Comparison of ENCODE assay signal across 10 cellular contexts in the genomic region with DNA sequence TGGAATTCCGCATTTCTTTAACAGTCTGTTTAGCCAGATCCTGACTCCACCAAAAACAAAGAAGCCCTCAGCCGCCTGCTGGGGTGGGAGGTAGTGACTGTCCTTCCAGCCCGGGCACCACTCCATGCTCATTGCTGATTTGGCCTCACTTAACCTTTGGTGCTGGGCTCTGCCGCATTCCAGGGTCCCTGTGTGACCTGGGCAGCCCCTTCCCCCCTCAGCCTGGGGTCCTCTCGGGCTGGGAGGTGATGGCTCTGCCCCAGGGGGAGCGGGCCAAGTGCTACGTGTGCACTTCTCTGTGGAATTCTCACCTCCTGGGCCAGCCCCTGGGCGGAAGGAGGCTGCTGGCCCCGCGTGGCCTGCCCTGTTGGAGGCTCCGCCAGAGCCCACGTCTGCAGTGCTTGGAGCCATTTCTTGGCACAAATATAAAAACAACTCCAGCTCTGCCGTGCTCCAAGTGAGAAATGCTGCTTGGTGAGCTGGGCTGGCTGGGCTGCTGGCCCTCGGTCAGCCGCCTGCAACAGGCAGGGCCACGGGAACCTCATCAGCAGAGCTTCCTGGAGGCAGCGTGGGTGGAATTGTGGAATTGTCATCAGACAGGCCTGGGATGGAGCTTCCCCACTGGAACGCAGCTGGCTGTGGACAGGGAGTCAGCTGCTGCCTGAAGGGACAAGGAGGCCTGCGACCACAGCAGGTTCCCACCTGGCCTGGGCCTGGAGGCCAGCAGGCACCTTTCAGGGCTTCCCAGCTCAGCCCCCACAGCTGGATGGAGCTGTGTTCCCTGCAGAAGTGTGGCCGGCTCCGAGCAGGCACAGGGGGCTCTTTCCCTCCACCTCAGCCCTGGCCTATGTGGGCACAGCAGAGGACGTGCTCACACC.
DNase-seq lines count a peak whose midpoint lies in the region; ATAC-seq and TF ChIP-seq lines count a peak whose summit lies in the region.
"Had no signal": no experiment of that assay in that cellular context is flagged by ENCODE, and none has a peak within 500 bp of the region (broad histone marks: within the 10 kb centered on the region; RNA-seq: fewer than 3 reads in every experiment).

No MANE protein-coding gene starts in this region.

- no peak for ATAC-seq in activated T-helper 17 cell treated with anti-CD3 and anti-CD28 coated beads, Interleukin-2, amount 50 U/mL, for 72 hours (replicated peaks)
- ATAC-seq: stimulated activated naive CD8-positive, alpha-beta T cell treated with anti-CD3 and anti-CD28 coated beads, Interleukin-15, amount 100 ng/mL, for 72 hours had no signal

- H3K27ac Mint-ChIP-seq in mesothelial cell of epicardium: peak overlapping the region; percentile 82
- no peak overlapping the region for H3K27ac Mint-ChIP-seq in activated T-helper 17 cell treated with anti-CD3 and anti-CD28 coated beads, Interleukin-2, amount 50 U/mL, for 72 hours
- H3K27ac Mint-ChIP-seq: stimulated activated naive CD8-positive, alpha-beta T cell treated with anti-CD3 and anti-CD28 coated beads, Interleukin-15, amount 100 ng/mL, for 72 hours had no signal

- DNase-seq in esophagus squamous epithelium (lab: John Stamatoyannopoulos, UW): no peak
- DNase-seq in mesothelial cell of epicardium (ENCODE audit: low spot score in 2 of 2, unreplicated experiment in 2 of 2): no peak
- DNase-seq in DMS153 (lab: John Stamatoyannopoulos, UW): no peak
- DNase-seq in RKO (ENCODE audit: low spot score): no peak
- no peak for DNase-seq in central memory CD4-positive, alpha-beta T cell
- DNase-seq: stimulated activated naive CD8-positive, alpha-beta T cell treated with anti-CD3 and anti-CD28 coated beads, Interleukin-15, amount 100 ng/mL, for 72 hours had no signal

- intact Hi-C loops in esophagus squamous epithelium (cut with DNase I): no loop called here

- H3K4me3 Mint-ChIP-seq in mesothelial cell of epicardium: no peak overlapping the region
- no peak overlapping the region for H3K4me3 Mint-ChIP-seq in activated T-helper 17 cell treated with anti-CD3 and anti-CD28 coated beads, Interleukin-2, amount 50 U/mL, for 72 hours
- H3K4me3 Mint-ChIP-seq: stimulated activated naive CD8-positive, alpha-beta T cell treated with anti-CD3 and anti-CD28 coated beads, Interleukin-15, amount 100 ng/mL, for 72 hours had no signal

- H3K9me3 Mint-ChIP-seq in mesothelial cell of epicardium: no peaks in the 10 kb centered on the region
- no peaks in the 10 kb centered on the region for H3K9me3 Mint-ChIP-seq in activated T-helper 17 cell treated with anti-CD3 and anti-CD28 coated beads, Interleukin-2, amount 50 U/mL, for 72 hours
- H3K9me3 Mint-ChIP-seq: stimulated activated naive CD8-positive, alpha-beta T cell treated with anti-CD3 and anti-CD28 coated beads, Interleukin-15, amount 100 ng/mL, for 72 hours had no signal

- H3K9ac ChIP-seq in HUES6 (ENCODE audit: low read length) (peak overlapping the region; percentile 21), subcutaneous abdominal adipose tissue (ENCODE audit: low read length in 5 of 5) (peak overlapping the region in 2 of 5 donors; percentile 41 to 52)
- H3K9ac ChIP-seq: parathyroid adenoma had no signal

- H3K27ac ChIP-seq in HUES6 (ENCODE audit: low read depth, low read length) (peak overlapping the region; percentile 29; the same call in 1 of the 2 replicates), esophagus squamous epithelium (peak overlapping the region; percentile 31 to 89 (median 65)), subcutaneous abdominal adipose tissue (ENCODE audit: low read depth, low read length) (peak overlapping the region; percentile 50)
- H3K27ac ChIP-seq: parathyroid adenoma had no signal

- no peaks in the 10 kb centered on the region for H3K36me3 Mint-ChIP-seq in mesothelial cell of epicardium
- H3K36me3 Mint-ChIP-seq in activated T-helper 17 cell treated with anti-CD3 and anti-CD28 coated beads, Interleukin-2, amount 50 U/mL, for 72 hours (ENCODE audit: low read depth): no peaks in the 10 kb centered on the region

- no peak for TF ChIP-seq CTCF in esophagus squamous epithelium (IDR thresholded peaks at IDR 0.05)
- no peak for TF ChIP-seq CTCF in mesothelial cell of epicardium (IDR thresholded peaks at IDR 0.05; ENCODE audit: unreplicated experiment)

- H3K4me1 ChIP-seq in HUES6 (ENCODE audit: control insufficient read depth, insufficient read depth, low read length) (peaks cover 26% of the 10 kb centered on the region), esophagus squamous epithelium (peaks cover 0 to 31% (median 25%) of the 10 kb centered on the region in 3 donors), subcutaneous abdominal adipose tissue (ENCODE audit: control insufficient read depth in 5 of 5, insufficient read depth in 5 of 5, low read length in 5 of 5) (peaks cover 16 to 62% (median 52%) of the 10 kb centered on the region in 5 donors)
- H3K4me1 ChIP-seq: parathyroid adenoma had no signal

- TF ChIP-seq POLR2A in esophagus squamous epithelium (IDR thresholded peaks at IDR 0.05): no peak

- H3K36me3 ChIP-seq in HUES6 (ENCODE audit: control insufficient read depth, insufficient read depth, low read length): no peaks in the 10 kb centered on the region
- H3K36me3 ChIP-seq in esophagus squamous epithelium: no peaks in the 10 kb centered on the region
- no peaks in the 10 kb centered on the region for H3K36me3 ChIP-seq in subcutaneous abdominal adipose tissue (ENCODE audit: control insufficient read depth in 5 of 5, insufficient read depth in 5 of 5, low read length in 5 of 5)

- peaks cover 29% of the 10 kb centered on the region for H3K4me1 Mint-ChIP-seq in mesothelial cell of epicardium
- no peaks in the 10 kb centered on the region for H3K4me1 Mint-ChIP-seq in activated T-helper 17 cell treated with anti-CD3 and anti-CD28 coated beads, Interleukin-2, amount 50 U/mL, for 72 hours
- H3K4me1 Mint-ChIP-seq: stimulated activated naive CD8-positive, alpha-beta T cell treated with anti-CD3 and anti-CD28 coated beads, Interleukin-15, amount 100 ng/mL, for 72 hours had no signal

- H3K4me3 ChIP-seq in HUES6 (ENCODE audit: low read depth, low read length) (no peak overlapping the region), esophagus squamous epithelium (peak overlapping the region in 1 of 4 donors; percentile 15), subcutaneous abdominal adipose tissue (ENCODE audit: low read depth in 1 of 5, low read length in 5 of 5) (no peak overlapping the region)

- H3K27me3 Mint-ChIP-seq in mesothelial cell of epicardium (ENCODE audit: low read depth): no peaks in the 10 kb centered on the region
- no peaks in the 10 kb centered on the region for H3K27me3 Mint-ChIP-seq in activated T-helper 17 cell treated with anti-CD3 and anti-CD28 coated beads, Interleukin-2, amount 50 U/mL, for 72 hours
- H3K27me3 Mint-ChIP-seq: stimulated activated naive CD8-positive, alpha-beta T cell treated with anti-CD3 and anti-CD28 coated beads, Interleukin-15, amount 100 ng/mL, for 72 hours had no signal

- H3K27me3 ChIP-seq in HUES6 (ENCODE audit: control insufficient read depth, insufficient read depth, low read length): no peaks in the 10 kb centered on the region
- H3K27me3 ChIP-seq in esophagus squamous epithelium: no peaks in the 10 kb centered on the region
- H3K27me3 ChIP-seq in subcutaneous abdominal adipose tissue (ENCODE audit: control insufficient read depth in 5 of 5, insufficient read depth in 4 of 5, low read length in 5 of 5): no peaks in the 10 kb centered on the region

- H3K9me3 ChIP-seq in HUES6 (ENCODE audit: control insufficient read depth, insufficient read depth, low read depth, low read length): peaks cover 10% of the 10 kb centered on the region
- no peaks in the 10 kb centered on the region for H3K9me3 ChIP-seq in esophagus squamous epithelium
- peaks cover 0 to 6% (median 4%) of the 10 kb centered on the region in 5 donors for H3K9me3 ChIP-seq in subcutaneous abdominal adipose tissue (ENCODE audit: control insufficient read depth in 5 of 5, low read length in 5 of 5)

- WGBS in esophagus squamous epithelium, 2 donors: 31 to 53% methylated on average over 3 to 5 of the region's 22 CpGs
